34 cellular contexts compared by ENCODE assay signal in genomic region chr3:147812186-147812911, GRCh38.
"Had no signal": no experiment of that assay in that cellular context is flagged by ENCODE, and none has a peak within 500 bp of the region (broad histone marks: within the 10 kb centered on the region; RNA-seq: fewer than 3 reads in every experiment).

No MANE protein-coding gene starts in this region.

- H3K27ac Mint-ChIP-seq: activated B cell treated with CpG ODN at 0.5 μM for 24 hours; activated CD4-positive, alpha-beta memory T cell treated with anti-CD3 and anti-CD28 coated beads for 36 hours; activated T-helper 1 cell treated with anti-CD3 and anti-CD28 coated beads, Interleukin-12 subunit alpha, Interleukin-12 subunit beta, Interleukin-2, Interleukin-4 antibody, amounts not matched to agents 30 ng/mL and 10 ng/mL and 1 ng/mL, durations not matched to agents 14 hours and 24 hours and 36 hours had no signal

- H3K4me3 ChIP-seq: ascending aorta, cardiac muscle cell, Peyer's patch had no signal

- H3K9me3 ChIP-seq: ascending aorta, Peyer's patch had no signal

- ATAC-seq: activated T-cell treated with anti-CD3 and anti-CD28 coated beads, Interleukin-2, amount 50 U/mL, for 4 hours; PC-3; SK-N-SH treated with all-trans-retinoic acid at 6 μM for 48 hours had no signal

- H3K4me3 Mint-ChIP-seq: activated B cell treated with CpG ODN at 0.5 μM for 24 hours; activated CD4-positive, alpha-beta memory T cell treated with anti-CD3 and anti-CD28 coated beads for 36 hours; activated naive CD8-positive, alpha-beta T cell treated with anti-CD3 and anti-CD28 coated beads for 36 hours; activated T-cell treated with anti-CD3 and anti-CD28 coated beads, Interleukin-2, amount 50 U/mL, for 4 hours; activated T-helper 1 cell treated with anti-CD3 and anti-CD28 coated beads, Interleukin-12 subunit alpha, Interleukin-12 subunit beta, Interleukin-2, Interleukin-4 antibody, amounts not matched to agents 30 ng/mL and 10 ng/mL and 1 ng/mL, durations not matched to agents 14 hours and 24 hours and 36 hours; central memory CD8-positive, alpha-beta T cell had no signal

- H3K4me1 ChIP-seq: ascending aorta had no signal

- H3K27me3 ChIP-seq: ascending aorta, cardiac muscle cell, Peyer's patch had no signal

- H3K36me3 ChIP-seq: ascending aorta, cardiac muscle cell, Peyer's patch had no signal

- H3K36me3 Mint-ChIP-seq: activated CD4-positive, alpha-beta memory T cell treated with anti-CD3 and anti-CD28 coated beads for 36 hours; activated naive CD8-positive, alpha-beta T cell treated with anti-CD3 and anti-CD28 coated beads for 36 hours had no signal

- H3K9me3 Mint-ChIP-seq: activated B cell treated with CpG ODN at 0.5 μM for 24 hours; activated T-helper 1 cell treated with anti-CD3 and anti-CD28 coated beads, Interleukin-12 subunit alpha, Interleukin-12 subunit beta, Interleukin-2, Interleukin-4 antibody, amounts not matched to agents 30 ng/mL and 10 ng/mL and 1 ng/mL, durations not matched to agents 14 hours and 24 hours and 36 hours had no signal

- H3K27ac ChIP-seq: ascending aorta, cardiac muscle cell, Peyer's patch, VCaP had no signal

- DNase-seq: activated B cell treated with CpG ODN at 0.5 μM for 24 hours; activated CD4-positive, alpha-beta memory T cell treated with anti-CD3 and anti-CD28 coated beads for 36 hours; activated CD4-positive, alpha-beta T cell treated with anti-CD3 and anti-CD28 coated beads for 4 hours; activated CD4-positive, alpha-beta T cell treated with anti-CD3 and anti-CD28 coated beads, Interleukin-2, amount 50 U/mL, for 1 hour; activated CD4-positive, CD25-positive, alpha-beta regulatory T cell treated with anti-CD3 and anti-CD28 coated beads, Interleukin-2, amount 50 U/mL, for 72 hours; activated CD8-positive, alpha-beta memory T cell treated with anti-CD3 and anti-CD28 coated beads, Interleukin-2, amount 50 U/mL, for 4 hours; activated gamma-delta T cell treated with Interleukin-2 at 50 U/mL for 16 hours; activated naive CD4-positive, alpha-beta T cell treated with anti-CD3 and anti-CD28 coated beads, Interleukin-2, amount 50 U/mL, for 16 hours; activated naive CD8-positive, alpha-beta T cell treated with anti-CD3 and anti-CD28 coated beads for 36 hours; activated T-cell treated with anti-CD3 and anti-CD28 coated beads for 4 hours; activated T-cell treated with anti-CD3 and anti-CD28 coated beads, Interleukin-2, amount 50 U/mL, for 4 hours; amygdala; Karpas-422; NCI-H1105; NCI-H1417 treated with DMSO at 0.1 percent for 48 hours; NCI-H1694; NCI-H1930; NCI-H2081 treated with DMSO at 0.1 percent for 48 hours; NCI-H226; NCI-H446 treated with DMSO at 0.1 percent for 48 hours; NCI-H524; PC-3; Peyer's patch; RPMI8226; SIG-M5; T-helper 1 cell; T-helper 2 cell; T-helper 9 cell had no signal

- H3K27me3 Mint-ChIP-seq: activated B cell treated with CpG ODN at 0.5 μM for 24 hours; activated CD4-positive, alpha-beta memory T cell treated with anti-CD3 and anti-CD28 coated beads for 36 hours; activated naive CD8-positive, alpha-beta T cell treated with anti-CD3 and anti-CD28 coated beads for 36 hours; central memory CD8-positive, alpha-beta T cell had no signal

- H3K4me1 Mint-ChIP-seq: activated B cell treated with CpG ODN at 0.5 μM for 24 hours; activated naive CD8-positive, alpha-beta T cell treated with anti-CD3 and anti-CD28 coated beads for 36 hours; central memory CD8-positive, alpha-beta T cell had no signal
